Comparison of ENCODE assay signal across 38 cellular contexts in the genomic region with DNA sequence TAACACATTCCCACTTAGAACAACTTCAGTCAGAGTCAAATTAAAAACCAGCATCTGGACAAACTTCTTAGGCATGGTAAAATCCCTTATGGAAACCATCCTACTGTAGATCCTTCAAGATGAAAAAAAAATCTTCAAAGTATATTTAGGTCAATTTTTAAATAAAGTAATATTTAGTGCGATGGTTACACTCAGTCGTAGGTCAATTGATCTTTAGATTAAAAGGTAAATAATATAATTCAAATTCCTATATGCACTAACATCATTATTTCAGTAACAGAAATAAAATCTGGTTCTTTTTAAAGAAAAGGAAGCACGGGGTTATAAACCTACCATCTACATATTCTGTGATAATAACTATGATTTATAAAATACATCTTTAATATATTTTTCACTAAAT. TPM values are rescaled to one million over a fixed set of nuclear protein-coding genes. Genes with fewer than 3 reads are reported as not detected.
"Had no signal": no experiment of that assay in that cellular context is flagged by ENCODE, and none has a peak within 500 bp of the region (broad histone marks: within the 10 kb centered on the region; RNA-seq: fewer than 3 reads in every experiment).

A gene (minus strand): TSS at position 101 of the 400 bp plus-strand sequence. CDS start 2 bp downstream, at position 99.

- H3K4me3 ChIP-seq: MG63 had no signal

- H3K9ac ChIP-seq: KMS-11 had no signal

- H3K9me3 ChIP-seq: MG63 had no signal

- H3K4me2 ChIP-seq: KMS-11 had no signal

- H3K36me3 ChIP-seq: MG63 had no signal

- DNase-seq: Karpas-422, Kasumi-1, MG63, MM.1S, MV-4-11, NCI-H1048, NCI-H1092, NCI-H1092 treated with DMSO at 0.1 percent for 48 hours, NCI-H1105, NCI-H1105 treated with DMSO at 0.1 percent for 48 hours, NCI-H1417, NCI-H1417 treated with DMSO at 0.1 percent for 48 hours, NCI-H1436, NCI-H1436 treated with DMSO at 0.1 percent for 48 hours, NCI-H1694, NCI-H1694 treated with DMSO at 0.1 percent for 48 hours, NCI-H187, NCI-H187 treated with DMSO at 0.1 percent for 48 hours, NCI-H1930, NCI-H2029, NCI-H2029 treated with DMSO at 0.1 percent for 48 hours, NCI-H2081, NCI-H2081 treated with DMSO at 0.1 percent for 48 hours, NCI-H2107, NCI-H2171, NCI-H2171 treated with DMSO at 0.1 percent for 48 hours, NCI-H2227 treated with DMSO at 0.1 percent for 48 hours, NCI-H345, NCI-H446, NCI-H446 treated with DMSO at 0.1 percent for 48 hours, NCI-H510A, NCI-H510A treated with DMSO at 0.1 percent for 48 hours, NCI-H524 had no signal

- H3K27ac ChIP-seq: KMS-11 had no signal

- H3K27me3 ChIP-seq: MG63 had no signal

RNA-seq across cellular contexts. Expression of the gene that starts here (rescaled TPM):
- total RNA-seq: LHCN-M2, M059J, MCF 10A, NCI-H460 had no signal
